Comparison of ENCODE assay signal across 11 cellular contexts in the genomic region with DNA sequence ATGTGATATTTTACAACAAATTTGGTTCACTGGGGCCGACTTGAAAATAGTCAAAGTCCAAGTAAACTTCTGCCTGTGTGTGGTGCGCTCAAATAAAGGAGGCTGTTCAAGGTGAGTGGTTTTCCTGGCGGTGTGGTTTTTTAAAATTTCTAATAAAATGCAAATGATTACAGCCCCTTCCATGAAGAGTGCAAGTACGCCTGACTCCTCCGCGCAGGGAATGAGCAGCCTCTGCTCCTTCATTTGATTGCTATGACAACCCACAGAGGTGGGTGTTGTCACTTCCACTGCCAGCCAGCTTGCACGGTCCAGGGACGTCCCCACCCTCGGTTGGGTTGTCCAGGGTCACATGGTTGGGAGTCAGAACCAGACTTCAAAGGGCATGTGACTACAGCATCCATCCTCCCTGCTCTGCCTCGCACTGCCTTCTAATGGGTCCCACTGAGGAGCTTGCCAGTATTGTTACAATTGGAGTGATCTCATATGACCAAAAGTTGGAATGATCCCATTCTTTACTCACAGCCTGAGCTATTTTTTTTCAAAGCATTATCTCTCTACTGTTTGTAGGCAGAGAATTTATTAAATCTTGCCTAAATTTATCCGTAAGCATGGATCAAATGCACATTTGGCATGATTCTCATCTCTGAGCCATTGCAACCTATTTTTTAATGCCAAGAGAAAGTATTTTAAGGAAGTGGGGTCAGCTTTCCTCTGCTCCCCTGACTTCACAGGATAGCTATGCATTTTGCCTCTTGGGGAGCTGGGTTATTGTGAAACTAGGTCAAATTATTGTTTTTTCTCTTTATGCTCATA.
A peak's percentile ranks its signal among the peaks of the same experiment; 100 is the strongest.
DNase-seq lines count a peak whose midpoint lies in the region; ATAC-seq, FAIRE-seq and TF ChIP-seq lines count a peak whose summit lies in the region.
"Had no signal": no experiment of that assay in that cellular context is flagged by ENCODE, and none has a peak within 500 bp of the region (broad histone marks: within the 10 kb centered on the region; RNA-seq: fewer than 3 reads in every experiment).

No MANE protein-coding gene starts in this region.

- peak overlapping the region; percentile 4 for H3K27ac Mint-ChIP-seq in astrocyte (ENCODE audit: unreplicated experiment)
- H3K27ac Mint-ChIP-seq: stimulated activated naive B cell treated with anti-CD40 and anti-IgM and Interleukin-4, amounts not matched to agents 10 μg/mL and 1 μg/mL and 100 μg/mL, for 72 hours had no signal

- DNase-seq in GOT3 (lab: John Stamatoyannopoulos, UW) (peak; percentile 12), astrocyte (ENCODE audit: low read depth) (peak; percentile 85), hepatic stellate cell (ENCODE audit: low spot score) (peak; percentile 73), T-helper 1 cell (no peak), OCI-M2 (lab: John Stamatoyannopoulos, UW; ENCODE audit: unreplicated experiment) (no peak)
- DNase-seq: cortex of kidney; stimulated activated naive B cell treated with anti-CD40 and anti-IgM and Interleukin-4, amounts not matched to agents 10 μg/mL and 1 μg/mL and 100 μg/mL, for 72 hours had no signal

- no peaks in the 10 kb centered on the region for H3K36me3 ChIP-seq in astrocyte (ENCODE audit: insufficient read depth, low read length)
- no peaks in the 10 kb centered on the region for H3K36me3 ChIP-seq in skeletal muscle tissue (ENCODE audit: control insufficient read depth in 3 of 3, insufficient read depth in 3 of 3, low read length in 3 of 3)

- H4K20me1 ChIP-seq in astrocyte (ENCODE audit: insufficient read depth, low read length) = peaks cover 73% of the 10 kb centered on the region

- H3K4me2 ChIP-seq in astrocyte (ENCODE audit: low read length) = peak overlapping the region; percentile 22

- no peak for TF ChIP-seq CTCF in astrocyte (IDR thresholded peaks at IDR 0.05; ENCODE audit: insufficient read depth, low read depth, low read length)

- no peaks in the 10 kb centered on the region for H3K9me3 ChIP-seq in astrocyte (ENCODE audit: insufficient read depth, low read depth, low read length)
- no peaks in the 10 kb centered on the region for H3K9me3 ChIP-seq in skeletal muscle tissue (ENCODE audit: control insufficient read depth in 3 of 3, low read length in 3 of 3)

- H3K4me3 ChIP-seq in astrocyte (ENCODE audit: insufficient read depth, low read depth, low read length) (no peak overlapping the region), skeletal muscle tissue (ENCODE audit: low read length in 3 of 3) (peak overlapping the region in 1 of 3 donors; percentile 0)

- H3K36me3 Mint-ChIP-seq in astrocyte (ENCODE audit: low read depth, unreplicated experiment) = peaks cover 6% of the 10 kb centered on the region
- H3K36me3 Mint-ChIP-seq: stimulated activated naive B cell treated with anti-CD40 and anti-IgM and Interleukin-4, amounts not matched to agents 10 μg/mL and 1 μg/mL and 100 μg/mL, for 72 hours had no signal

- H3K9ac ChIP-seq in astrocyte (ENCODE audit: low read length) = peak overlapping the region; percentile 18
- H3K9ac ChIP-seq in skeletal muscle tissue (ENCODE audit: low read depth in 1 of 3, low read length in 3 of 3) = peak overlapping the region in 1 of 3 donors; percentile 10

- H3K4me3 Mint-ChIP-seq in astrocyte (ENCODE audit: unreplicated experiment) = no peak overlapping the region
- H3K4me3 Mint-ChIP-seq: neural crest cell; stimulated activated naive B cell treated with anti-CD40 and anti-IgM and Interleukin-4, amounts not matched to agents 10 μg/mL and 1 μg/mL and 100 μg/mL, for 72 hours had no signal

- H3K27me3 Mint-ChIP-seq in astrocyte (ENCODE audit: low read depth, unreplicated experiment) = no peaks in the 10 kb centered on the region

- H3K27me3 ChIP-seq in astrocyte (ENCODE audit: insufficient read depth, low read length) (peaks cover 3% of the 10 kb centered on the region), skeletal muscle tissue (ENCODE audit: control insufficient read depth in 3 of 3, insufficient read depth in 3 of 3, low read length in 3 of 3) (no peaks in the 10 kb centered on the region)

- peak overlapping the region; percentile 30 for H3K27ac ChIP-seq in astrocyte (ENCODE audit: low read depth, low read length)
- H3K27ac ChIP-seq in skeletal muscle tissue (ENCODE audit: low read depth, low read length) = peak overlapping the region; percentile 23

- FAIRE-seq in astrocyte (lab: Jason Lieb, UNC) = peak; percentile 32

- peaks cover 34% of the 10 kb centered on the region for H3K4me1 Mint-ChIP-seq in astrocyte (ENCODE audit: low read depth, unreplicated experiment)

- H3K9me3 Mint-ChIP-seq in astrocyte (ENCODE audit: unreplicated experiment) = no peaks in the 10 kb centered on the region
- H3K9me3 Mint-ChIP-seq: neural crest cell had no signal

- ATAC-seq in HG02571 (IDR thresholded peaks at IDR 0.05; ENCODE audit: unreplicated experiment) (no peak), HG03354 (IDR thresholded peaks at IDR 0.05; ENCODE audit: poor library complexity, severe bottlenecking, unreplicated experiment) (no peak)

- H3K4me1 ChIP-seq in astrocyte (ENCODE audit: insufficient read depth, low read length) (peaks cover 28% of the 10 kb centered on the region), skeletal muscle tissue (ENCODE audit: control insufficient read depth in 3 of 3, insufficient read depth in 3 of 3, low read length in 3 of 3) (peaks cover 23 to 37% (median 25%) of the 10 kb centered on the region in 3 donors)

- peaks cover 21% of the 10 kb centered on the region for H3K79me2 ChIP-seq in astrocyte (ENCODE audit: insufficient read depth, low read length)

- no peak overlapping the region for H2AFZ ChIP-seq in astrocyte (ENCODE audit: low read depth, low read length)

Comparison
In these comparisons a context has a peak if more than half of its experiments do, and no peak if none do; other contexts are left out.
1. DNase-seq: peak in GOT3 (single experiment), astrocyte (single experiment) and hepatic stellate cell (single experiment); none in T-helper 1 cell (0 of 5) and OCI-M2 (single experiment).